ENCODE assay signal across 13 cellular contexts in genomic region chr14:101733211-101733610, GRCh38. TPM values are rescaled to one million over a fixed set of nuclear protein-coding genes. Genes with fewer than 3 reads are reported as not detected.
DNase-seq lines count a peak whose midpoint lies in the region; ATAC-seq, FAIRE-seq and TF ChIP-seq lines count a peak whose summit lies in the region.
"Had no signal": no experiment of that assay in that cellular context is flagged by ENCODE, and none has a peak within 500 bp of the region (broad histone marks: within the 10 kb centered on the region; RNA-seq: fewer than 3 reads in every experiment).

No MANE protein-coding gene starts in this region.

- TF ChIP-seq CTCF in NB4 (IDR thresholded peaks at IDR 0.05; ENCODE audit: low read depth, low read length) (no peak), mammary epithelial cell (conservative IDR thresholded peaks at IDR 0.05 in 1 of 2, IDR thresholded peaks at IDR 0.05 in 1 of 2; ENCODE audit: extremely low read depth in 1 of 2, insufficient read depth in 1 of 2, low read depth in 1 of 2, low read length in 2 of 2) (no peak), D721Med (IDR thresholded peaks at IDR 0.05; ENCODE audit: insufficient read depth, missing control alignments) (no peak)

- no peaks in the 10 kb centered on the region for H3K79me2 ChIP-seq in mammary epithelial cell (ENCODE audit: insufficient read depth, low read length)

- H3K4me1 Mint-ChIP-seq in naive thymus-derived CD4-positive, alpha-beta T cell = peaks cover 12 to 53% (median 44%) of the 10 kb centered on the region in 7 donors

- POLR2A ChIA-PET in naive thymus-derived CD4-positive, alpha-beta T cell (lab: Charles Lee) = interaction anchor here (0.6 to 3.2 kb wide), 6 partner anchors 11 to 1489 kb away, joined by 3 to 34 read pairs (median 3); no protein-coding TSS in a partner anchor

- peak overlapping the region in 1 of 10 donors; percentile 15 for H3K4me3 Mint-ChIP-seq in naive thymus-derived CD4-positive, alpha-beta T cell
- H3K4me3 Mint-ChIP-seq: nephron had no signal

- BruUV-seq in mammary epithelial cell (replicated peaks; lab: Mats Ljungman, UMichigan) = no TSS peak

- H3K36me3 ChIP-seq in mammary epithelial cell (ENCODE audit: insufficient read depth, low read length) = no peaks in the 10 kb centered on the region
- H3K36me3 ChIP-seq in naive thymus-derived CD4-positive, alpha-beta T cell (ENCODE audit: control insufficient read depth in 2 of 3, insufficient read depth in 3 of 3, low read length in 3 of 3) = no peaks in the 10 kb centered on the region

- no peak overlapping the region for H3K9ac ChIP-seq in mammary epithelial cell (ENCODE audit: insufficient read depth, low read length)

- no peak for ATAC-seq in naive thymus-derived CD4-positive, alpha-beta T cell

- WGBS in mammary epithelial cell (ENCODE audit: low coverage, missing lambda C conversion rate) = 96% methylated on average over 4 of the region's 4 CpGs

- CTCF ChIA-PET in mammary epithelial cell (lab: Charles Lee; ENCODE audit: low non-redundant PET) = no interaction called here
- CTCF ChIA-PET in naive thymus-derived CD4-positive, alpha-beta T cell (lab: Charles Lee) = interaction anchor here (1.5 kb wide), 1 partner anchor 91 kb away, joined by 6 read pairs; no protein-coding TSS in a partner anchor

- H3K4me1 ChIP-seq in mammary epithelial cell (ENCODE audit: insufficient read depth, low read length) = peaks cover 37% of the 10 kb centered on the region
- H3K4me1 ChIP-seq in naive thymus-derived CD4-positive, alpha-beta T cell (ENCODE audit: control insufficient read depth in 2 of 2, insufficient read depth in 2 of 2, low read length in 2 of 2) = peaks cover 26 to 40% of the 10 kb centered on the region in 2 donors

- dilution Hi-C loops in mammary epithelial cell (cut with HindIII; ENCODE audit: low sequenced_read_pairs) = no loop called here

- H3K9me3 Mint-ChIP-seq in naive thymus-derived CD4-positive, alpha-beta T cell = peaks cover 0 to 6% (median 0%) of the 10 kb centered on the region in 11 donors
- H3K9me3 Mint-ChIP-seq: nephron had no signal

- H3K27me3 ChIP-seq in mammary epithelial cell (ENCODE audit: insufficient read depth, low read length) = no peaks in the 10 kb centered on the region
- no peaks in the 10 kb centered on the region for H3K27me3 ChIP-seq in naive thymus-derived CD4-positive, alpha-beta T cell (ENCODE audit: control insufficient read depth in 2 of 2, insufficient read depth in 2 of 2, low read length in 2 of 2)

- peak overlapping the region in 7 of 9 donors; percentile 55 to 99 (median 93) for H3K27ac Mint-ChIP-seq in naive thymus-derived CD4-positive, alpha-beta T cell
- H3K27ac Mint-ChIP-seq: nephron had no signal

- peaks cover 0 to 4% (median 0%) of the 10 kb centered on the region in 5 donors for H3K36me3 Mint-ChIP-seq in naive thymus-derived CD4-positive, alpha-beta T cell

- intact Hi-C loops in mammary epithelial cell (cut with micrococcal nuclease) = no loop called here
- intact Hi-C loops in naive thymus-derived CD4-positive, alpha-beta T cell (cut with micrococcal nuclease) = loop anchor here in 1 of 2 donors (10.0 kb wide), 1 partner anchor 1652 kb away; the partner anchor contains the start of gene MARK3

- no peaks in the 10 kb centered on the region for H4K20me1 ChIP-seq in mammary epithelial cell (ENCODE audit: insufficient read depth, low read length)

- H3K27ac ChIP-seq in mammary epithelial cell (ENCODE audit: insufficient read depth, low read depth, low read length) = peak overlapping the region; percentile 91
- H3K27ac ChIP-seq in naive thymus-derived CD4-positive, alpha-beta T cell (ENCODE audit: low read depth, low read length) = no peak overlapping the region

- FAIRE-seq in D721Med (lab: Jason Lieb, UNC) = no peak
- FAIRE-seq: A204.1, GM18507 had no signal

- H3K4me3 ChIP-seq in NB4 (ENCODE audit: low read depth, low read length) (no peak overlapping the region), mammary epithelial cell (replicated peaks in 1 of 3; ENCODE audit: insufficient read depth in 1 of 3, low read depth in 2 of 3, low read length in 3 of 3) (no peak overlapping the region)
- no peak overlapping the region for H3K4me3 ChIP-seq in naive thymus-derived CD4-positive, alpha-beta T cell (ENCODE audit: low read length)

- H2AFZ ChIP-seq in mammary epithelial cell (ENCODE audit: low read depth, low read length) = no peak overlapping the region

- H3K4me2 ChIP-seq in mammary epithelial cell (ENCODE audit: insufficient read depth, low read depth, low read length) = no peak overlapping the region

- H3K9me3 ChIP-seq in mammary epithelial cell (replicated peaks; ENCODE audit: insufficient read depth, low read length) = no peaks in the 10 kb centered on the region
- no peaks in the 10 kb centered on the region for H3K9me3 ChIP-seq in naive thymus-derived CD4-positive, alpha-beta T cell (ENCODE audit: control insufficient read depth in 2 of 3, low read length in 3 of 3)

- TF ChIP-seq POLR2A in NB4 (IDR thresholded peaks at IDR 0.05; ENCODE audit: extremely low read depth, insufficient read length) = no peak

- in situ Hi-C loops in mammary epithelial cell (cut with MboI; ENCODE audit: low sequenced_read_pairs in 2 of 2) = no loop called here

- H3K27me3 Mint-ChIP-seq in naive thymus-derived CD4-positive, alpha-beta T cell = no peaks in the 10 kb centered on the region

- peak; percentile 13 for DNase-seq in SIG-M5 treated with dmso at 0.1 percent for 504 hours (lab: John Stamatoyannopoulos, UW; ENCODE audit: unreplicated experiment)
- no peak for DNase-seq in SIG-M5 (lab: John Stamatoyannopoulos, UW)
- peak; percentile 83 for DNase-seq in NB4 (ENCODE audit: low read depth)
- DNase-seq in mammary epithelial cell = peak; percentile 82
- DNase-seq in naive thymus-derived CD4-positive, alpha-beta T cell = peak in 1 of 9 donors; percentile 18
- DNase-seq in D721Med (ENCODE audit: insufficient read length, low spot score) = no peak
- DNase-seq in middle frontal gyrus (ENCODE audit: extremely low spot score, low spot score) = no peak
- DNase-seq in NCI-H82 treated with DMSO at 0.1 percent for 48 hours (lab: John Stamatoyannopoulos, UW; ENCODE audit: unreplicated experiment) = no peak
- DNase-seq: DMS79, Right ventricle myocardium superior had no signal

RNA-seq across cellular contexts. Expression of gene PPP2R5C, which starts 28.3 kb away (rescaled TPM):
- total RNA-seq in mammary epithelial cell = 100 to 1,000 TPM in 1 of 2 donors, 10 to 100 TPM in 1; 85.0 to 110 TPM
- polyA plus RNA-seq in mammary epithelial cell = 56.4 TPM
- 105 TPM for polyA minus RNA-seq in mammary epithelial cell
- 100 to 1,000 TPM; 266 to 449 (median 405) TPM for total RNA-seq in naive thymus-derived CD4-positive, alpha-beta T cell
- 100 to 1,000 TPM; 155 to 181 TPM for polyA plus RNA-seq in naive thymus-derived CD4-positive, alpha-beta T cell

Comparison
In these comparisons a context has a peak if more than half of its experiments do, and no peak if none do; other contexts are left out.
1. DNase-seq: peak in SIG-M5 treated with dmso at 0.1 percent for 504 hours (single experiment), NB4 (single experiment) and mammary epithelial cell (single experiment); none in SIG-M5 (single experiment), D721Med (single experiment), middle frontal gyrus (single experiment) and NCI-H82 treated with DMSO at 0.1 percent for 48 hours (single experiment).